ENCODE assay signal across 1 cellular context in genomic region chr11:16784097-16784496, GRCh38.
TF ChIP-seq lines count a peak whose summit lies in the region.

No MANE protein-coding gene starts in this region.

TF ChIP-seq in HepG2, 621 proteins besides CTCF, POLR2A, EP300 and RAD21 (continued from another document):
- no peak for TF ChIP-seq ARID3A (IDR thresholded peaks at IDR 0.05; ENCODE audit: low read depth, low read length)
- TF ChIP-seq ZNF775 (CRISPR knock-in tag; IDR thresholded peaks at IDR 0.05; ENCODE audit: borderline replicate concordance) = no peak
